Comparison of ENCODE assay signal across 14 cellular contexts in the genomic region with DNA sequence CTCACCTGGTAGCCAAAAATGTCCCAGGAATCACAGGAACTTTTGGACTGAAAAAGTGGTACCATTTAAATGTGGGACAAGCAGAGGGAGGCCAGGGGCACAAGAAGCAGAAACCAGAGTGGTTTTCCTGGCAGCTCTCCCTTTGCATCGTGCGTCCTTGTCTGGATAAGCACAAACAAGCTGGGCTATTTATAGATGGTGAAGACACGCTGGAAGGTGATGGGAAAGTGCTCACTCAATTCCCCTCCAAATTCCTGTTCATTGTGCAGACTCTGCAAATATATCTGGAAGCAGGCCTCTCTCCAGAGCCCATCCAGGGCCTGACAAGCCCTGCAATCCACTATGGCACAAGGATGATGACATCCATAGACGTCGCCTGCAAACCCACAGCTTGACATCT.
"Had no signal": no experiment of that assay in that cellular context is flagged by ENCODE, and none has a peak within 500 bp of the region (broad histone marks: within the 10 kb centered on the region; RNA-seq: fewer than 3 reads in every experiment).

No MANE protein-coding gene starts in this region.

- H3K27ac Mint-ChIP-seq: activated B cell treated with CpG ODN at 0.5 μM for 24 hours; activated CD4-positive, alpha-beta T cell treated with anti-CD3 and anti-CD28 coated beads, Interleukin-2, amount 10 ng/mL, durations not matched to agents 7 days and 5 days; stimulated activated naive B cell treated with anti-CD40 and anti-IgM and Interleukin-4, amounts not matched to agents 10 μg/mL and 1 μg/mL and 100 μg/mL, for 72 hours; T-helper 2 cell treated with Interferon-gamma antibody and Interleukin-4, amounts not matched to agents 5 μg/mL and 100 μg/mL, for 36 hours had no signal

- H3K9me3 ChIP-seq: ascending aorta, ovary, tibial artery had no signal

- H3K27me3 Mint-ChIP-seq: activated B cell treated with CpG ODN at 0.5 μM for 24 hours; activated CD4-positive, alpha-beta T cell treated with anti-CD3 and anti-CD28 coated beads, Interleukin-2, amount 10 ng/mL, durations not matched to agents 7 days and 5 days; stimulated activated naive B cell treated with anti-CD40 and anti-IgM and Interleukin-4, amounts not matched to agents 10 μg/mL and 1 μg/mL and 100 μg/mL, for 72 hours had no signal

- DNase-seq: activated B cell treated with CpG ODN at 0.5 μM for 24 hours; activated CD4-positive, alpha-beta T cell treated with anti-CD3 and anti-CD28 coated beads, Interleukin-2, amount 10 ng/mL, durations not matched to agents 7 days and 5 days; activated CD8-positive, alpha-beta memory T cell treated with anti-CD3 and anti-CD28 coated beads for 24 hours; activated naive CD4-positive, alpha-beta T cell; dorsolateral prefrontal cortex; hypothalamus; ovary; stimulated activated CD4-positive, alpha-beta T cell treated with anti-CD3 and anti-CD28 coated beads, Interleukin-15, amount 100 ng/mL, for 24 hours; stimulated activated CD4-positive, alpha-beta T cell treated with anti-CD3 and anti-CD28 coated beads, Interleukin-4, amount 100 ng/mL, for 1 hour; stimulated activated naive B cell treated with anti-CD40 and anti-IgM and Interleukin-4, amounts not matched to agents 10 μg/mL and 1 μg/mL and 100 μg/mL, for 72 hours; tibial artery had no signal

- H3K9me3 Mint-ChIP-seq: activated B cell treated with CpG ODN at 0.5 μM for 24 hours; activated CD4-positive, alpha-beta T cell treated with anti-CD3 and anti-CD28 coated beads, Interleukin-2, amount 10 ng/mL, durations not matched to agents 7 days and 5 days; stimulated activated naive B cell treated with anti-CD40 and anti-IgM and Interleukin-4, amounts not matched to agents 10 μg/mL and 1 μg/mL and 100 μg/mL, for 72 hours; T-helper 2 cell treated with Interferon-gamma antibody and Interleukin-4, amounts not matched to agents 5 μg/mL and 100 μg/mL, for 36 hours had no signal

- H3K36me3 ChIP-seq: ascending aorta, ovary, tibial artery had no signal

- H3K4me3 ChIP-seq: ascending aorta, dorsolateral prefrontal cortex, ovary, tibial artery had no signal

- H3K4me3 Mint-ChIP-seq: activated B cell treated with CpG ODN at 0.5 μM for 24 hours; activated CD4-positive, alpha-beta T cell treated with anti-CD3 and anti-CD28 coated beads, Interleukin-2, amount 10 ng/mL, durations not matched to agents 7 days and 5 days; neural crest cell; stimulated activated naive B cell treated with anti-CD40 and anti-IgM and Interleukin-4, amounts not matched to agents 10 μg/mL and 1 μg/mL and 100 μg/mL, for 72 hours; T-helper 2 cell treated with Interferon-gamma antibody and Interleukin-4, amounts not matched to agents 5 μg/mL and 100 μg/mL, for 36 hours had no signal

- H3K4me1 Mint-ChIP-seq: activated CD4-positive, alpha-beta T cell treated with anti-CD3 and anti-CD28 coated beads, Interleukin-2, amount 10 ng/mL, durations not matched to agents 7 days and 5 days; neural crest cell had no signal

- H3K27ac ChIP-seq: ascending aorta, dorsolateral prefrontal cortex, ovary, tibial artery had no signal

- H3K27me3 ChIP-seq: ascending aorta, ovary, tibial artery had no signal

- H3K4me1 ChIP-seq: ascending aorta, tibial artery had no signal
